Comparison of ENCODE assay signal across 8 cellular contexts in genomic region chr22:31286360-31287255, GRCh38. TPM values are rescaled to one million over a fixed set of nuclear protein-coding genes. Genes with fewer than 3 reads are reported as not detected.
DNase-seq lines count a peak whose midpoint lies in the region; ATAC-seq and TF ChIP-seq lines count a peak whose summit lies in the region.

No MANE protein-coding gene starts in this region.

- no peaks in the 10 kb centered on the region for H3K9me3 Mint-ChIP-seq in type B pancreatic cell

- H3K4me3 Mint-ChIP-seq in type B pancreatic cell = no peak overlapping the region

- no peak overlapping the region for H3K4me3 ChIP-seq in coronary artery

- peaks cover 4% of the 10 kb centered on the region for H3K36me3 Mint-ChIP-seq in type B pancreatic cell

- H3K27me3 Mint-ChIP-seq in type B pancreatic cell = no peaks in the 10 kb centered on the region

- H3K27ac ChIP-seq in coronary artery = peak overlapping the region; percentile 41 to 62

- peaks cover 22% of the 10 kb centered on the region for H3K4me1 Mint-ChIP-seq in type B pancreatic cell (ENCODE audit: unreplicated experiment)

- TF ChIP-seq CTCF in GM10266 (IDR thresholded peaks at IDR 0.05; ENCODE audit: control insufficient read depth, insufficient read depth, low read depth, missing control alignments) (no peak), coronary artery (IDR thresholded peaks at IDR 0.05) (no peak), type B pancreatic cell (conservative IDR thresholded peaks at IDR 0.05) (no peak)

- no peak overlapping the region for H3K27ac Mint-ChIP-seq in type B pancreatic cell

- DNase-seq in GM10266 (ENCODE audit: extremely low spot score) (peak; percentile 52), coronary artery (ENCODE audit: low spot score) (no peak), SIG-M5 treated with dmso at 0.1 percent for 504 hours (lab: John Stamatoyannopoulos, UW; ENCODE audit: unreplicated experiment) (no peak), type B pancreatic cell (ENCODE audit: extremely low spot score, unreplicated experiment) (no peak)
- peak; percentile 67 for DNase-seq in activated CD4-positive, alpha-beta T cell treated with anti-CD3 and anti-CD28 coated beads for 48 hours
- peak; percentile 65 for DNase-seq in stimulated activated CD4-positive, alpha-beta T cell treated with anti-CD3 and anti-CD28 coated beads, Interleukin-15, amount 100 ng/mL, for 24 hours

- no peak for ATAC-seq in HG02678 (IDR thresholded peaks at IDR 0.05; ENCODE audit: unreplicated experiment)
- no peak for ATAC-seq in HG03139 (IDR thresholded peaks at IDR 0.05; ENCODE audit: unreplicated experiment)

RNA-seq across cellular contexts. Expression of gene PIK3IP1, which starts 5.7 kb away (rescaled TPM):
- total RNA-seq in type B pancreatic cell (ENCODE audit: low replicate concordance) = 21.0 and 36.8 TPM in 2 replicates

RNA-seq across cellular contexts. Expression of gene PATZ1, which starts 59.5 kb away (rescaled TPM):
- total RNA-seq in type B pancreatic cell (ENCODE audit: low replicate concordance) = 40.9 and 57.8 TPM in 2 replicates

Comparison
In these comparisons a context has a peak if more than half of its experiments do, and no peak if none do; other contexts are left out.
1. DNase-seq: peak in GM10266 (single experiment), activated CD4-positive, alpha-beta T cell treated with anti-CD3 and anti-CD28 coated beads for 48 hours (single experiment) and stimulated activated CD4-positive, alpha-beta T cell treated with anti-CD3 and anti-CD28 coated beads, Interleukin-15, amount 100 ng/mL, for 24 hours (single experiment); none in coronary artery (single experiment), SIG-M5 treated with dmso at 0.1 percent for 504 hours (single experiment) and type B pancreatic cell (single experiment).